In genomic region chr1:16085521-16085920, GRCh38 we compare ENCODE assay signal across 15 cellular contexts. TPM values are rescaled to one million over a fixed set of nuclear protein-coding genes. Genes with fewer than 3 reads are reported as not detected.
"Had no signal": no experiment of that assay in that cellular context is flagged by ENCODE, and none has a peak within 500 bp of the region (broad histone marks: within the 10 kb centered on the region; RNA-seq: fewer than 3 reads in every experiment).

No MANE protein-coding gene starts in this region.

- H3K27ac Mint-ChIP-seq: activated CD4-positive, alpha-beta memory T cell treated with anti-CD3 and anti-CD28 coated beads, Interleukin-2, amount 10 ng/mL, durations not matched to agents 7 days and 5 days; activated CD4-positive, alpha-beta T cell treated with anti-CD3 and anti-CD28 coated beads for 36 hours; activated T-cell treated with anti-CD3 and anti-CD28 coated beads, Interleukin-2, amount 50 U/mL, for 72 hours; natural killer cell treated with Interleukin-12 subunit alpha and Interleukin-12 subunit beta and Interleukin-15 and Interleukin-18, amount 100 ng/mL, for 72 hours; stimulated activated naive CD8-positive, alpha-beta T cell treated with anti-CD3 and anti-CD28 coated beads, Interleukin-15, Interleukin-2, amounts not matched to agents 100 ng/mL and 50 ng/mL, for 24 hours; T-helper 2 cell treated with Interferon-gamma antibody and Interleukin-4, amounts not matched to agents 5 μg/mL and 100 μg/mL, for 36 hours had no signal

- H3K4me3 ChIP-seq: ascending aorta, pancreas, testis had no signal

- ATAC-seq: activated CD4-positive, alpha-beta T cell treated with anti-CD3 and anti-CD28 coated beads for 36 hours; activated T-cell treated with anti-CD3 and anti-CD28 coated beads, Interleukin-2, amount 50 U/mL, for 72 hours; foreskin keratinocyte; natural killer cell treated with Interleukin-12 subunit alpha and Interleukin-12 subunit beta and Interleukin-15 and Interleukin-18, amount 100 ng/mL, for 72 hours; pancreas had no signal

- H3K9me3 Mint-ChIP-seq: activated CD4-positive, alpha-beta memory T cell treated with anti-CD3 and anti-CD28 coated beads, Interleukin-2, amount 10 ng/mL, durations not matched to agents 7 days and 5 days; activated T-cell treated with anti-CD3 and anti-CD28 coated beads, Interleukin-2, amount 50 U/mL, for 72 hours; natural killer cell treated with Interleukin-12 subunit alpha and Interleukin-12 subunit beta and Interleukin-15 and Interleukin-18, amount 100 ng/mL, for 72 hours; stimulated activated naive CD8-positive, alpha-beta T cell treated with anti-CD3 and anti-CD28 coated beads, Interleukin-15, Interleukin-2, amounts not matched to agents 100 ng/mL and 50 ng/mL, for 24 hours; T-helper 2 cell treated with Interferon-gamma antibody and Interleukin-4, amounts not matched to agents 5 μg/mL and 100 μg/mL, for 36 hours had no signal

- H3K27ac ChIP-seq: ascending aorta, foreskin keratinocyte, pancreas, testis, VCaP had no signal

- H3K4me3 Mint-ChIP-seq: activated CD4-positive, alpha-beta memory T cell treated with anti-CD3 and anti-CD28 coated beads, Interleukin-2, amount 10 ng/mL, durations not matched to agents 7 days and 5 days; activated CD4-positive, alpha-beta T cell treated with anti-CD3 and anti-CD28 coated beads for 36 hours; activated T-cell treated with anti-CD3 and anti-CD28 coated beads, Interleukin-2, amount 50 U/mL, for 72 hours; natural killer cell treated with Interleukin-12 subunit alpha and Interleukin-12 subunit beta and Interleukin-15 and Interleukin-18, amount 100 ng/mL, for 72 hours; stimulated activated naive CD8-positive, alpha-beta T cell treated with anti-CD3 and anti-CD28 coated beads, Interleukin-15, Interleukin-2, amounts not matched to agents 100 ng/mL and 50 ng/mL, for 24 hours; T-helper 2 cell treated with Interferon-gamma antibody and Interleukin-4, amounts not matched to agents 5 μg/mL and 100 μg/mL, for 36 hours had no signal

- H3K4me1 ChIP-seq: ascending aorta, pancreas, testis had no signal

- DNase-seq: activated CD4-positive, alpha-beta memory T cell treated with anti-CD3 and anti-CD28 coated beads, Interleukin-2, amount 10 ng/mL, durations not matched to agents 7 days and 5 days; activated CD4-positive, alpha-beta T cell treated with anti-CD3 and anti-CD28 coated beads for 36 hours; activated CD8-positive, alpha-beta memory T cell treated with anti-CD3 and anti-CD28 coated beads, Interleukin-2, amount 50 U/mL, for 4 hours; activated T-cell treated with anti-CD3 and anti-CD28 coated beads, Interleukin-2, amount 50 U/mL, for 72 hours; foreskin keratinocyte; pancreas; stimulated activated CD4-positive, alpha-beta T cell treated with anti-CD3 and anti-CD28 coated beads, Interleukin-4, amount 100 ng/mL, for 1 hour; stimulated activated CD8-positive, alpha-beta memory T cell treated with anti-CD3 and anti-CD28 coated beads, Interleukin-4, amount 100 ng/mL, for 48 hours; testis had no signal

- H3K4me1 Mint-ChIP-seq: activated CD4-positive, alpha-beta memory T cell treated with anti-CD3 and anti-CD28 coated beads, Interleukin-2, amount 10 ng/mL, durations not matched to agents 7 days and 5 days; activated CD4-positive, alpha-beta T cell treated with anti-CD3 and anti-CD28 coated beads for 36 hours had no signal

- H3K27me3 ChIP-seq: ascending aorta, foreskin keratinocyte, pancreas, testis had no signal

- H3K36me3 ChIP-seq: ascending aorta, pancreas had no signal

- H3K36me3 Mint-ChIP-seq: natural killer cell treated with Interleukin-12 subunit alpha and Interleukin-12 subunit beta and Interleukin-15 and Interleukin-18, amount 100 ng/mL, for 72 hours had no signal

- H3K27me3 Mint-ChIP-seq: activated CD4-positive, alpha-beta memory T cell treated with anti-CD3 and anti-CD28 coated beads, Interleukin-2, amount 10 ng/mL, durations not matched to agents 7 days and 5 days; activated CD4-positive, alpha-beta T cell treated with anti-CD3 and anti-CD28 coated beads for 36 hours; stimulated activated naive CD8-positive, alpha-beta T cell treated with anti-CD3 and anti-CD28 coated beads, Interleukin-15, Interleukin-2, amounts not matched to agents 100 ng/mL and 50 ng/mL, for 24 hours had no signal

- H3K9me3 ChIP-seq: ascending aorta, pancreas, testis had no signal

RNA-seq across cellular contexts. Expression of gene FAM131C, which starts 12.1 kb away (rescaled TPM):
- total RNA-seq: natural killer cell treated with Interleukin-12 subunit alpha and Interleukin-12 subunit beta and Interleukin-15 and Interleukin-18, amount 100 ng/mL, for 72 hours; urinary bladder had no signal

RNA-seq across cellular contexts. Expression of gene CLCNKB, which starts 41.9 kb away (rescaled TPM):
- total RNA-seq: activated CD4-positive, alpha-beta memory T cell treated with anti-CD3 and anti-CD28 coated beads, Interleukin-2, amount 10 ng/mL, durations not matched to agents 7 days and 5 days; activated CD4-positive, alpha-beta T cell treated with anti-CD3 and anti-CD28 coated beads for 36 hours; activated T-cell treated with anti-CD3 and anti-CD28 coated beads, Interleukin-2, amount 50 U/mL, for 72 hours; ascending aorta; foreskin keratinocyte; natural killer cell treated with Interleukin-12 subunit alpha and Interleukin-12 subunit beta and Interleukin-15 and Interleukin-18, amount 100 ng/mL, for 72 hours had no signal
- polyA plus RNA-seq: foreskin keratinocyte had no signal
